In the genomic region with DNA sequence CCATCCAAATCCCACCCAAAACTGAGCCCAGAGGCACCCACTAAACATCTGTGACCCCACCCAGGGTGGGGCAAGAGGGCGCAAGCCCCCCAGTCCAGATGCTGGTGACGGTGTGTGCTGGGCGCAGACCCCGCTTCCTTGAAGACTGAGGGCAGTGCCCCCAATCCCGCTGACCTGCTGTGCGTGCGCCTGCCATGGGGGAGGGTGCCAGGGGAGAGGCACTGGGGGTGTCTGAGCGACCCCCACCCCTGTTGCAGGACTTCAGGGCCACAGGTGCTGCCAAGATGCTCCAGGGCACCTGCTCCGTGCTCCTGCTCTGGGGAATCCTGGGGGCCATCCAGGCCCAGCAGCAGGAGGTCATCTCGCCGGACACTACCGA, we compare ENCODE assay signal across 2 cellular contexts.
TF ChIP-seq lines count a peak whose summit lies in the region.

No MANE protein-coding gene starts in this region.

TF ChIP-seq in SK-N-SH, 30 proteins besides CTCF, POLR2A, EP300 and RAD21 (continued from another document):
- TF ChIP-seq, protein P1, sequence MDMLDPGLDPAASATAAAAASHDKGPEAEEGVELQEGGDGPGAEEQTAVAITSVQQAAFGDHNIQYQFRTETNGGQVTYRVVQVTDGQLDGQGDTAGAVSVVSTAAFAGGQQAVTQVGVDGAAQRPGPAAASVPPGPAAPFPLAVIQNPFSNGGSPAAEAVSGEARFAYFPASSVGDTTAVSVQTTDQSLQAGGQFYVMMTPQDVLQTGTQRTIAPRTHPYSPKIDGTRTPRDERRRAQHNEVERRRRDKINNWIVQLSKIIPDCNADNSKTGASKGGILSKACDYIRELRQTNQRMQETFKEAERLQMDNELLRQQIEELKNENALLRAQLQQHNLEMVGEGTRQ (IDR thresholded peaks at IDR 0.05; ENCODE audit: borderline replicate concordance, low read depth, low read length) = no peak
- no peak for TF ChIP-seq POLR2AphosphoS5 (IDR thresholded peaks at IDR 0.05; ENCODE audit: low read depth, low read length)
- TF ChIP-seq, protein P2, sequence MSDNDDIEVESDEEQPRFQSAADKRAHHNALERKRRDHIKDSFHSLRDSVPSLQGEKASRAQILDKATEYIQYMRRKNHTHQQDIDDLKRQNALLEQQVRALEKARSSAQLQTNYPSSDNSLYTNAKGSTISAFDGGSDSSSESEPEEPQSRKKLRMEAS (IDR thresholded peaks at IDR 0.05; ENCODE audit: low read depth) = no peak
- TF ChIP-seq RFX5 (IDR thresholded peaks at IDR 0.05; ENCODE audit: low read length) = no peak
- TF ChIP-seq FOXJ3 (CRISPR knock-in tag; IDR thresholded peaks at IDR 0.05) = no peak
- TF ChIP-seq SMC3 (IDR thresholded peaks at IDR 0.05; ENCODE audit: low read depth, low read length) = no peak
- TF ChIP-seq, protein P3, sequence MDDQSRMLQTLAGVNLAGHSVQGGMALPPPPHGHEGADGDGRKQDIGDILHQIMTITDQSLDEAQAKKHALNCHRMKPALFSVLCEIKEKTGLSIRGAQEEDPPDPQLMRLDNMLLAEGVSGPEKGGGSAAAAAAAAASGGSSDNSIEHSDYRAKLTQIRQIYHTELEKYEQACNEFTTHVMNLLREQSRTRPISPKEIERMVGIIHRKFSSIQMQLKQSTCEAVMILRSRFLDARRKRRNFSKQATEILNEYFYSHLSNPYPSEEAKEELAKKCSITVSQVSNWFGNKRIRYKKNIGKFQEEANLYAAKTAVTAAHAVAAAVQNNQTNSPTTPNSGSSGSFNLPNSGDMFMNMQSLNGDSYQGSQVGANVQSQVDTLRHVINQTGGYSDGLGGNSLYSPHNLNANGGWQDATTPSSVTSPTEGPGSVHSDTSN (IDR thresholded peaks at IDR 0.05) = no peak
- no peak for TF ChIP-seq CHD2 (IDR thresholded peaks at IDR 0.05; ENCODE audit: low read length, partially characterized antibody)
- TF ChIP-seq JUND (IDR thresholded peaks at IDR 0.05) = no peak
- no peak for TF ChIP-seq GATA2 (CRISPR knock-in tag; IDR thresholded peaks at IDR 0.05)
- TF ChIP-seq FOSL2 (IDR thresholded peaks at IDR 0.05; ENCODE audit: borderline replicate concordance, low read depth) = no peak
- TF ChIP-seq EZH2phosphoT487 (IDR thresholded peaks at IDR 0.05; ENCODE audit: borderline replicate concordance, low read depth) = no peak
- TF ChIP-seq NFIC (IDR thresholded peaks at IDR 0.05; ENCODE audit: borderline replicate concordance) = no peak
- no peak for TF ChIP-seq RCOR1 (IDR thresholded peaks at IDR 0.05; ENCODE audit: low read length)
- TF ChIP-seq MXI1 (IDR thresholded peaks at IDR 0.05; ENCODE audit: low read depth, low read length) = no peak

TF ChIP-seq in SK-N-SH treated with all-trans-retinoic acid at 6 μM for 48 hours, 23 proteins besides CTCF, POLR2A, EP300 and RAD21 (continued from another document):
- TF ChIP-seq, protein P4, sequence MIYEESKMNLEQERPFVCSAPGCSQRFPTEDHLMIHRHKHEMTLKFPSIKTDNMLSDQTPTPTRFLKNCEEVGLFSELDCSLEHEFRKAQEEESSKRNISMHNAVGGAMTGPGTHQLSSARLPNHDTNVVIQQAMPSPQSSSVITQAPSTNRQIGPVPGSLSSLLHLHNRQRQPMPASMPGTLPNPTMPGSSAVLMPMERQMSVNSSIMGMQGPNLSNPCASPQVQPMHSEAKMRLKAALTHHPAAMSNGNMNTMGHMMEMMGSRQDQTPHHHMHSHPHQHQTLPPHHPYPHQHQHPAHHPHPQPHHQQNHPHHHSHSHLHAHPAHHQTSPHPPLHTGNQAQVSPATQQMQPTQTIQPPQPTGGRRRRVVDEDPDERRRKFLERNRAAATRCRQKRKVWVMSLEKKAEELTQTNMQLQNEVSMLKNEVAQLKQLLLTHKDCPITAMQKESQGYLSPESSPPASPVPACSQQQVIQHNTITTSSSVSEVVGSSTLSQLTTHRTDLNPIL (CRISPR knock-in tag; IDR thresholded peaks at IDR 0.05; ENCODE audit: low read depth) = no peak
- TF ChIP-seq OSR1 (CRISPR knock-in tag; IDR thresholded peaks at IDR 0.05) = no peak
- TF ChIP-seq, protein P5, sequence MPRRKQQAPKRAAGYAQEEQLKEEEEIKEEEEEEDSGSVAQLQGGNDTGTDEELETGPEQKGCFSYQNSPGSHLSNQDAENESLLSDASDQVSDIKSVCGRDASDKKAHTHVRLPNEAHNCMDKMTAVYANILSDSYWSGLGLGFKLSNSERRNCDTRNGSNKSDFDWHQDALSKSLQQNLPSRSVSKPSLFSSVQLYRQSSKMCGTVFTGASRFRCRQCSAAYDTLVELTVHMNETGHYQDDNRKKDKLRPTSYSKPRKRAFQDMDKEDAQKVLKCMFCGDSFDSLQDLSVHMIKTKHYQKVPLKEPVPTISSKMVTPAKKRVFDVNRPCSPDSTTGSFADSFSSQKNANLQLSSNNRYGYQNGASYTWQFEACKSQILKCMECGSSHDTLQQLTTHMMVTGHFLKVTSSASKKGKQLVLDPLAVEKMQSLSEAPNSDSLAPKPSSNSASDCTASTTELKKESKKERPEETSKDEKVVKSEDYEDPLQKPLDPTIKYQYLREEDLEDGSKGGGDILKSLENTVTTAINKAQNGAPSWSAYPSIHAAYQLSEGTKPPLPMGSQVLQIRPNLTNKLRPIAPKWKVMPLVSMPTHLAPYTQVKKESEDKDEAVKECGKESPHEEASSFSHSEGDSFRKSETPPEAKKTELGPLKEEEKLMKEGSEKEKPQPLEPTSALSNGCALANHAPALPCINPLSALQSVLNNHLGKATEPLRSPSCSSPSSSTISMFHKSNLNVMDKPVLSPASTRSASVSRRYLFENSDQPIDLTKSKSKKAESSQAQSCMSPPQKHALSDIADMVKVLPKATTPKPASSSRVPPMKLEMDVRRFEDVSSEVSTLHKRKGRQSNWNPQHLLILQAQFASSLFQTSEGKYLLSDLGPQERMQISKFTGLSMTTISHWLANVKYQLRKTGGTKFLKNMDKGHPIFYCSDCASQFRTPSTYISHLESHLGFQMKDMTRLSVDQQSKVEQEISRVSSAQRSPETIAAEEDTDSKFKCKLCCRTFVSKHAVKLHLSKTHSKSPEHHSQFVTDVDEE (CRISPR knock-in tag; IDR thresholded peaks at IDR 0.05) = no peak
TF ChIP-seq in SK-N-SH treated with all-trans-retinoic acid at 6 μM for 48 hours: peak in this region for 0.
